20 cellular contexts compared by ENCODE assay signal in genomic region chr14:100012928-100013327, GRCh38. TPM values are rescaled to one million over a fixed set of nuclear protein-coding genes. Genes with fewer than 3 reads are reported as not detected.
DNase-seq lines count a peak whose midpoint lies in the region; ATAC-seq and TF ChIP-seq lines count a peak whose summit lies in the region.
"Had no signal": no experiment of that assay in that cellular context is flagged by ENCODE, and none has a peak within 500 bp of the region (broad histone marks: within the 10 kb centered on the region; RNA-seq: fewer than 3 reads in every experiment).

No MANE protein-coding gene starts in this region.

- CTCF ChIA-PET in mammary epithelial cell (lab: Charles Lee; ENCODE audit: low non-redundant PET): no interaction called here

- peak overlapping the region; percentile 48 for H3K27ac Mint-ChIP-seq in osteocyte (ENCODE audit: unreplicated experiment)
- no peak overlapping the region for H3K27ac Mint-ChIP-seq in natural killer cell treated with Interleukin-12 subunit alpha and Interleukin-12 subunit beta and Interleukin-15 and Interleukin-18, amount 100 ng/mL, for 72 hours
- H3K27ac Mint-ChIP-seq: B cell; CD4-positive, alpha-beta T cell had no signal

- in situ Hi-C loops in mammary epithelial cell (cut with MboI; ENCODE audit: low sequenced_read_pairs in 2 of 2): no loop called here
- in situ Hi-C loops in brain microvascular endothelial cell (cut with HindIII; ENCODE audit: low pct_ligation_motif_present, low sequenced_read_pairs): no loop called here

- H3K9ac ChIP-seq in mammary epithelial cell (ENCODE audit: insufficient read depth, low read length): no peak overlapping the region
- no peak overlapping the region for H3K9ac ChIP-seq in KMS-11

- intact Hi-C loops in breast epithelium (cut with DNase I; ENCODE audit: low total_unique reads): no loop called here
- intact Hi-C loops in mammary epithelial cell (cut with micrococcal nuclease): no loop called here

- no peaks in the 10 kb centered on the region for H3K9me3 Mint-ChIP-seq in osteocyte (ENCODE audit: unreplicated experiment)
- no peaks in the 10 kb centered on the region for H3K9me3 Mint-ChIP-seq in natural killer cell treated with Interleukin-12 subunit alpha and Interleukin-12 subunit beta and Interleukin-15 and Interleukin-18, amount 100 ng/mL, for 72 hours
- H3K9me3 Mint-ChIP-seq: CD4-positive, alpha-beta T cell had no signal

- peaks cover 3% of the 10 kb centered on the region for H3K79me2 ChIP-seq in mammary epithelial cell (ENCODE audit: insufficient read depth, low read length)
- H3K79me2 ChIP-seq in KMS-11 (ENCODE audit: insufficient read depth, low read depth): 0 out of 2 replicates have a peak, but pooled peaks cover 3% of the 10 kb centered on the region

- no peak for ATAC-seq in natural killer cell treated with Interleukin-12 subunit alpha and Interleukin-12 subunit beta and Interleukin-15 and Interleukin-18, amount 100 ng/mL, for 72 hours
- no peak for ATAC-seq in GM21447 (IDR thresholded peaks at IDR 0.05; ENCODE audit: unreplicated experiment)

- TF ChIP-seq POLR2A in breast epithelium (IDR thresholded peaks at IDR 0.05) (no peak), erythroblast (IDR thresholded peaks at IDR 0.05; ENCODE audit: low read length) (no peak)

- H3K36me3 Mint-ChIP-seq in osteocyte (ENCODE audit: unreplicated experiment): peaks cover 9% of the 10 kb centered on the region
- H3K36me3 Mint-ChIP-seq in natural killer cell treated with Interleukin-12 subunit alpha and Interleukin-12 subunit beta and Interleukin-15 and Interleukin-18, amount 100 ng/mL, for 72 hours: no peaks in the 10 kb centered on the region

- H3K4me3 Mint-ChIP-seq in osteocyte (ENCODE audit: unreplicated experiment): no peak overlapping the region
- no peak overlapping the region for H3K4me3 Mint-ChIP-seq in natural killer cell treated with Interleukin-12 subunit alpha and Interleukin-12 subunit beta and Interleukin-15 and Interleukin-18, amount 100 ng/mL, for 72 hours
- H3K4me3 Mint-ChIP-seq: B cell; CD4-positive, alpha-beta T cell; IgD-negative memory B cell had no signal

- WGBS in mammary epithelial cell (ENCODE audit: low coverage, missing lambda C conversion rate): 100% methylated on average over 1 of the region's 1 CpG

- H4K20me1 ChIP-seq in mammary epithelial cell (ENCODE audit: insufficient read depth, low read length): no peaks in the 10 kb centered on the region
- H4K20me1 ChIP-seq in KMS-11 (ENCODE audit: insufficient read depth): no peaks in the 10 kb centered on the region

- H3K27me3 Mint-ChIP-seq in osteocyte (ENCODE audit: unreplicated experiment): no peaks in the 10 kb centered on the region
- H3K27me3 Mint-ChIP-seq in natural killer cell treated with Interleukin-12 subunit alpha and Interleukin-12 subunit beta and Interleukin-15 and Interleukin-18, amount 100 ng/mL, for 72 hours: no peaks in the 10 kb centered on the region
- H3K27me3 Mint-ChIP-seq: B cell; CD4-positive, alpha-beta T cell had no signal

- H3K4me2 ChIP-seq in mammary epithelial cell (ENCODE audit: insufficient read depth, low read depth, low read length): no peak overlapping the region
- peak overlapping the region; percentile 43 for H3K4me2 ChIP-seq in KMS-11

- peak overlapping the region; percentile 55 to 70 for H3K27ac ChIP-seq in breast epithelium
- H3K27ac ChIP-seq in mammary epithelial cell (ENCODE audit: insufficient read depth, low read depth, low read length): no peak overlapping the region
- H3K27ac ChIP-seq in KMS-11: peak overlapping the region; percentile 47
- peak overlapping the region; percentile 58 for H3K27ac ChIP-seq in brain microvascular endothelial cell
- H3K27ac ChIP-seq: HL-60 had no signal

- no peak overlapping the region for H3K4me3 ChIP-seq in breast epithelium
- no peak overlapping the region for H3K4me3 ChIP-seq in mammary epithelial cell (replicated peaks in 1 of 3; ENCODE audit: insufficient read depth in 1 of 3, low read depth in 2 of 3, low read length in 3 of 3)
- no peak overlapping the region for H3K4me3 ChIP-seq in KMS-11 (IDR thresholded peaks at IDR 0.05; ENCODE audit: insufficient read depth, low read depth, low read length)
- H3K4me3 ChIP-seq in brain microvascular endothelial cell (ENCODE audit: low read depth, low read length): no peak overlapping the region
- H3K4me3 ChIP-seq: HAP-1 had no signal

- H3K4me1 Mint-ChIP-seq in osteocyte (ENCODE audit: unreplicated experiment): peaks cover 54% of the 10 kb centered on the region
- peaks cover 10 to 18% of the 10 kb centered on the region in 2 donors for H3K4me1 Mint-ChIP-seq in natural killer cell treated with Interleukin-12 subunit alpha and Interleukin-12 subunit beta and Interleukin-15 and Interleukin-18, amount 100 ng/mL, for 72 hours (ENCODE audit: low read depth in 2 of 2)

- no peaks in the 10 kb centered on the region for H3K27me3 ChIP-seq in breast epithelium
- no peaks in the 10 kb centered on the region for H3K27me3 ChIP-seq in mammary epithelial cell (ENCODE audit: insufficient read depth, low read length)
- no peaks in the 10 kb centered on the region for H3K27me3 ChIP-seq in KMS-11 (ENCODE audit: insufficient read depth, low read depth)
- H3K27me3 ChIP-seq in brain microvascular endothelial cell (replicated peaks): no peaks in the 10 kb centered on the region

- H3K4me1 ChIP-seq in breast epithelium (no peaks in the 10 kb centered on the region), mammary epithelial cell (ENCODE audit: insufficient read depth, low read length) (no peaks in the 10 kb centered on the region), KMS-11 (ENCODE audit: low read depth, poor library complexity, severe bottlenecking) (peaks cover 39% of the 10 kb centered on the region)
- H3K4me1 ChIP-seq: HAP-1 had no signal

- DNase-seq in breast epithelium (ENCODE audit: low spot score in 2 of 2) (no peak), mammary epithelial cell (no peak), brain microvascular endothelial cell (no peak), osteocyte (ENCODE audit: extremely low spot score, unreplicated experiment) (no peak), erythroblast (lab: John Stamatoyannopoulos, UW) (no peak)
- no peak for DNase-seq in natural killer cell treated with Interleukin-12 subunit alpha and Interleukin-12 subunit beta and Interleukin-15 and Interleukin-18, amount 100 ng/mL, for 72 hours (ENCODE audit: low spot score)
- DNase-seq: 8988T; Caco-2; CD4-positive, alpha-beta T cell; DMS153; GF-D8; NCI-H1092 treated with DMSO at 0.1 percent for 48 hours; NCI-H748 treated with DMSO at 0.1 percent for 48 hours; Right ventricle myocardium superior had no signal

- H3K36me3 ChIP-seq in breast epithelium: no peaks in the 10 kb centered on the region
- H3K36me3 ChIP-seq in mammary epithelial cell (ENCODE audit: insufficient read depth, low read length): no peaks in the 10 kb centered on the region
- no peaks in the 10 kb centered on the region for H3K36me3 ChIP-seq in KMS-11 (ENCODE audit: insufficient read depth)
- H3K36me3 ChIP-seq in brain microvascular endothelial cell (replicated peaks): no peaks in the 10 kb centered on the region
- H3K36me3 ChIP-seq: HAP-1 had no signal

- no peak for TF ChIP-seq CTCF in breast epithelium (IDR thresholded peaks at IDR 0.05)
- TF ChIP-seq CTCF in mammary epithelial cell (conservative IDR thresholded peaks at IDR 0.05 in 1 of 2, IDR thresholded peaks at IDR 0.05 in 1 of 2; ENCODE audit: extremely low read depth in 1 of 2, insufficient read depth in 1 of 2, low read depth in 1 of 2, low read length in 2 of 2): no peak
- TF ChIP-seq CTCF in KMS-11 (conservative IDR thresholded peaks at IDR 0.05; ENCODE audit: low read depth, low read length): no peak
- TF ChIP-seq CTCF in brain microvascular endothelial cell (IDR thresholded peaks at IDR 0.05; ENCODE audit: low read depth, low read length, missing control alignments): no peak
- TF ChIP-seq CTCF in osteocyte (IDR thresholded peaks at IDR 0.05): no peak

- dilution Hi-C loops in mammary epithelial cell (cut with HindIII; ENCODE audit: low sequenced_read_pairs): no loop called here

- no TSS peak for BruUV-seq in mammary epithelial cell (replicated peaks; lab: Mats Ljungman, UMichigan)

- H3K9me3 ChIP-seq in breast epithelium (no peaks in the 10 kb centered on the region), mammary epithelial cell (replicated peaks; ENCODE audit: insufficient read depth, low read length) (no peaks in the 10 kb centered on the region)
- H3K9me3 ChIP-seq: HAP-1 had no signal

- H2AFZ ChIP-seq in mammary epithelial cell (ENCODE audit: low read depth, low read length) (no peak overlapping the region), KMS-11 (ENCODE audit: low read depth) (no peak overlapping the region)

RNA-seq across cellular contexts. Expression of gene EVL, which starts 52.3 kb away (rescaled TPM):
- total RNA-seq in breast epithelium (100 to 1,000 TPM in 2 of 3 donors, 10 to 100 TPM in 1; 50.7 to 116 (median 107) TPM), mammary epithelial cell (10 to 100 TPM; 11.8 to 38.9 TPM), osteocyte (136 and 157 TPM in 2 replicates)
- polyA plus RNA-seq in mammary epithelial cell: 20.4 TPM
- 31.2 TPM for polyA minus RNA-seq in mammary epithelial cell
- 100 to 1,000 TPM; 109 to 232 TPM for total RNA-seq in natural killer cell treated with Interleukin-12 subunit alpha and Interleukin-12 subunit beta and Interleukin-15 and Interleukin-18, amount 100 ng/mL, for 72 hours
